ENCODE assay signal across 17 cellular contexts in the genomic region with DNA sequence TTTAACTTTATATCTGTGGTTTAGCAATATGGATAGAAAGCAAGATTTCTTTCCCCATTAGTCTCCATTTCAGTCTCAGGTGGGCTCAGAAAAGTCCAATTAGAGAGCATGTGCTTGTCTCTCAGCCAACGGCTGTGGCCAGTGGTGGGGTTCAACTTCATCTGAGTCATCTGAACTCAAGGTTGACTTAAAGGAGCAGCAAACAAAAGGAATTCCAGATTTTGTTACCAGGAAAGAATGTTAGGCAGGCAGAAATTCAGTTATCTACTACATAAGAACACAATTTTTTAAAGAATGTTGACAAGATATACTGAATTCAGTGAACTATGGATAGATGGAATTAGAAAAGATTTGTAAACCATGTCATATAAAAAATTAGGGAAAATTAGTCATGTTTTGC.
DNase-seq lines count a peak whose midpoint lies in the region; TF ChIP-seq lines count a peak whose summit lies in the region.
"Had no signal": no experiment of that assay in that cellular context is flagged by ENCODE, and none has a peak within 500 bp of the region (broad histone marks: within the 10 kb centered on the region; RNA-seq: fewer than 3 reads in every experiment).

No MANE protein-coding gene starts in this region.

- intact Hi-C loops in stomach (cut with DNase I; ENCODE audit: low total_unique reads) = no loop called here

- no peak for TF ChIP-seq POLR2A in stomach (IDR thresholded peaks at IDR 0.05)

- TF ChIP-seq CTCF in choroid plexus epithelial cell (conservative IDR thresholded peaks at IDR 0.05; ENCODE audit: low read depth, low read length) (no peak), stomach (IDR thresholded peaks at IDR 0.05) (no peak)

- no peak overlapping the region for H4K5ac ChIP-seq in mesendoderm (ENCODE audit: low read length)

- no peak overlapping the region for H3K4me3 ChIP-seq in choroid plexus epithelial cell (ENCODE audit: low read depth, low read length)
- H3K4me3 ChIP-seq in mesendoderm (ENCODE audit: low read length) = no peak overlapping the region
- H3K4me3 ChIP-seq in stomach = no peak overlapping the region

- H3K9ac ChIP-seq in mesendoderm (ENCODE audit: low read length) = no peak overlapping the region

- H3K9me3 ChIP-seq in stomach = peaks cover 0 to 8% (median 2%) of the 10 kb centered on the region in 4 donors

- H2BK120ac ChIP-seq in mesendoderm (ENCODE audit: low read depth, low read length) = no peak overlapping the region

- peak; percentile 17 for DNase-seq in HT1080 (ENCODE audit: low read depth)
- peak; percentile 13 for DNase-seq in amniotic epithelial cell (ENCODE audit: low read depth)
- DNase-seq in choroid plexus epithelial cell (ENCODE audit: low read depth) = peak; percentile 13
- peak; percentile 7 for DNase-seq in mesendoderm
- no peak for DNase-seq in superior temporal gyrus (ENCODE audit: extremely low spot score)
- DNase-seq in stimulated activated CD8-positive, alpha-beta memory T cell treated with anti-CD3 and anti-CD28 coated beads, Interleukin-4, amount 100 ng/mL, for 48 hours = no peak
- DNase-seq in stomach = no peak
- no peak for DNase-seq in kidney glomerular epithelial cell (lab: John Stamatoyannopoulos, UW)
- DNase-seq: CD8-positive, alpha-beta T cell; COR-L47; DMS153; DMS79 treated with DMSO at 0.1 percent for 48 hours; EL; HCEC 1CT; HFFc6 had no signal

- no peak overlapping the region for H2BK15ac ChIP-seq in mesendoderm (replicated peaks; ENCODE audit: low read depth)

- no peak for TF ChIP-seq EP300 in stomach (IDR thresholded peaks at IDR 0.05)

- H3K27me3 ChIP-seq in mesendoderm (ENCODE audit: insufficient read depth, low read length, poor library complexity) (no peaks in the 10 kb centered on the region), stomach (no peaks in the 10 kb centered on the region)

- no peak overlapping the region for H2AK5ac ChIP-seq in mesendoderm (ENCODE audit: low read length)

- no peak overlapping the region for H3K56ac ChIP-seq in mesendoderm (ENCODE audit: low read length)

- no CpG with 5 or more reads among the region's 1 CpG for WGBS in mesendoderm (ENCODE audit: extremely low coverage, insufficient coverage, low lambda C conversion rate)
- WGBS in stomach, 5 donors = 17 to 50% (median 28%) methylated on average over 1 of the region's 1 CpG

- no peak overlapping the region for H4K8ac ChIP-seq in mesendoderm (ENCODE audit: low read depth, low read length)

- H3K4me1 ChIP-seq in mesendoderm (ENCODE audit: control insufficient read depth, low read depth, low read length) = no peaks in the 10 kb centered on the region
- H3K4me1 ChIP-seq in stomach = no peaks in the 10 kb centered on the region

- H3K23ac ChIP-seq in mesendoderm (ENCODE audit: low read length) = no peak overlapping the region

- H3K18ac ChIP-seq in mesendoderm (ENCODE audit: low read length) = no peak overlapping the region

- no peaks in the 10 kb centered on the region for H3K79me2 ChIP-seq in mesendoderm (ENCODE audit: control insufficient read depth, insufficient read depth, low read length)

- H2BK5ac ChIP-seq in mesendoderm (ENCODE audit: low read length) = no peak overlapping the region

- no peaks in the 10 kb centered on the region for H3K79me1 ChIP-seq in mesendoderm (ENCODE audit: low read length)

- H3K36me3 ChIP-seq in mesendoderm (ENCODE audit: control insufficient read depth, insufficient read depth, low read length) (no peaks in the 10 kb centered on the region), stomach (no peaks in the 10 kb centered on the region)

- H3K4ac ChIP-seq in mesendoderm (ENCODE audit: low read depth, low read length) = no peak overlapping the region

- H3K4me2 ChIP-seq in mesendoderm (ENCODE audit: low read length) = no peak overlapping the region

- H3K27ac ChIP-seq in mesendoderm (ENCODE audit: low read depth, low read length) (no peak overlapping the region), stomach (no peak overlapping the region)
- H3K27ac ChIP-seq: 22Rv1, HL-60 had no signal

Comparison
In these comparisons a context has a peak if more than half of its experiments do, and no peak if none do; other contexts are left out.
1. DNase-seq: peak in HT1080 (single experiment), amniotic epithelial cell (single experiment), choroid plexus epithelial cell (single experiment) and mesendoderm (single experiment); none in superior temporal gyrus (single experiment), stimulated activated CD8-positive, alpha-beta memory T cell treated with anti-CD3 and anti-CD28 coated beads, Interleukin-4, amount 100 ng/mL, for 48 hours (single experiment), stomach (single experiment) and kidney glomerular epithelial cell (single experiment).